8 cellular contexts compared by ENCODE assay signal in the genomic region with DNA sequence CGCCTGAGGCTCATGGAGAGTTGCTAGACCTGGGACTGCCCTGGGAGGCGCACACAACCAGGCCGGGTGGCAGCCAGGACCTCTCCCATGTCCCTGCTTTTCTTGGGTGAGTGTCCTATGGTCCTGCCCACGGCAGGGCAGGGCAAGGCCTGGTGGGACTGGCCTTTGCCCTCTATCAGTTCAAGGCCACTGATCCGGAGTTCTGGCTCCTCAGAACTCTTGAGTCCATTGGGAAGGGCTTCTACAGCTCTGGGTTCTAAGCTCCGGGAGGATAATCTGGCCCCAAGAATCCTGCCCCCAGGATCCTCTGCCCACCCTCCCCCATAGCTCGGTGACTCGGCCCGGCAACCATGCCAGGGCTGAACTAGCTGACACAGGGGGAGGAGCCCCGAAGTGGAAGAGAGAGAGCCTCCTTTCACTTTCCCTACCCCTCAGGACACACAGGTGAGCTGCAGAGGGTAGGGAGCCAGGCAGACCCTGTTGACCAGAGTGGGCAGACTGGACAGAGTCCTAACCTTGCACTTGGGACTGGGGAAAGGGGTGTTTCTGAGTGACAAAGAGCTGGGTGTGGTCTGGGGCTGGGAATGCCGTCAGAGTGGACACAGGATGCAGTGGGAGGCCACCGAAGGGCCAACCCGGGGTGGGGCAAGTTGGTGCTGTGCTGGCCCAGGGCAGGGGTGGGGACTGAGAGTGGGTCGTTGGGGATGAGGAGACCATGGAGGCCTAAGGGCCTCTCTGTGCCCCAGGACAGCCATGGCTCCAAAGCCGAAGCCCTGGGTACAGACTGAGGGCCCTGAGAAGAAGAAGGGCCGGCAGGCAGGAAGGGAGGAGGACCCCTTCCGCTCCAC. TPM values are rescaled to one million over a fixed set of nuclear protein-coding genes. Genes with fewer than 3 reads are reported as not detected.
DNase-seq lines count a peak whose midpoint lies in the region; ATAC-seq and TF ChIP-seq lines count a peak whose summit lies in the region.

No MANE protein-coding gene starts in this region.

- H4K20me1 ChIP-seq in mammary epithelial cell (ENCODE audit: insufficient read depth, low read length), result no peaks in the 10 kb centered on the region

- peak overlapping the region; percentile 88 for H3K27ac Mint-ChIP-seq in T-helper 2 cell treated with Interferon-gamma antibody and Interleukin-4, amounts not matched to agents 5 μg/mL and 100 μg/mL, for 36 hours

- CTCF ChIA-PET in mammary epithelial cell (lab: Charles Lee; ENCODE audit: low non-redundant PET), result interaction anchor here (0.5 to 1.6 kb wide), 5 partner anchors 8 to 259 kb away, joined by 4 to 7 read pairs (median 7); partner anchors contain the start of gene ABHD14B

- H3K9me3 ChIP-seq in mammary epithelial cell (replicated peaks; ENCODE audit: insufficient read depth, low read length), result no peaks in the 10 kb centered on the region

- peak overlapping the region; percentile 62 for H3K9ac ChIP-seq in mammary epithelial cell (ENCODE audit: insufficient read depth, low read length)

- peak overlapping the region; percentile 85 for H2AFZ ChIP-seq in mammary epithelial cell (ENCODE audit: low read depth, low read length)

- TSS peak; percentile 75 for BruUV-seq in mammary epithelial cell (replicated peaks; lab: Mats Ljungman, UMichigan)

- H3K4me1 Mint-ChIP-seq in T-helper 2 cell treated with Interferon-gamma antibody and Interleukin-4, amounts not matched to agents 5 μg/mL and 100 μg/mL, for 36 hours (ENCODE audit: low read depth), result peaks cover 20% of the 10 kb centered on the region

- peak overlapping the region; percentile 89 for H3K4me2 ChIP-seq in mammary epithelial cell (ENCODE audit: insufficient read depth, low read depth, low read length)

- H3K4me3 Mint-ChIP-seq in T-helper 2 cell treated with Interferon-gamma antibody and Interleukin-4, amounts not matched to agents 5 μg/mL and 100 μg/mL, for 36 hours, result peak overlapping the region; percentile 93

- no peaks in the 10 kb centered on the region for H3K27me3 ChIP-seq in mammary epithelial cell (ENCODE audit: insufficient read depth, low read length)

- peaks cover 9% of the 10 kb centered on the region for H3K36me3 Mint-ChIP-seq in T-helper 2 cell treated with Interferon-gamma antibody and Interleukin-4, amounts not matched to agents 5 μg/mL and 100 μg/mL, for 36 hours (ENCODE audit: low read depth)

- peaks cover 36% of the 10 kb centered on the region for H3K79me2 ChIP-seq in mammary epithelial cell (ENCODE audit: insufficient read depth, low read length)

- in situ Hi-C loops in mammary epithelial cell (cut with MboI; ENCODE audit: low sequenced_read_pairs in 2 of 2), result loop anchor here in 1 of 2 donors (5.0 kb wide), 1 partner anchor 104 kb away; no protein-coding TSS in a partner anchor

- H3K27ac ChIP-seq in mammary epithelial cell (ENCODE audit: insufficient read depth, low read depth, low read length), result peak overlapping the region; percentile 38

- H3K4me3 ChIP-seq in GM08714 (ENCODE audit: low read length) (peak overlapping the region; percentile 65; the same call in 1 of the 2 replicates), mammary epithelial cell (replicated peaks in 1 of 3; ENCODE audit: insufficient read depth in 1 of 3, low read depth in 2 of 3, low read length in 3 of 3) (peak overlapping the region; percentile 1 to 35 (median 29))

- WGBS in mammary epithelial cell (ENCODE audit: low coverage, missing lambda C conversion rate), result 11% methylated on average over 7 of the region's 17 CpGs

- H3K9me3 Mint-ChIP-seq in T-helper 2 cell treated with Interferon-gamma antibody and Interleukin-4, amounts not matched to agents 5 μg/mL and 100 μg/mL, for 36 hours, result no peaks in the 10 kb centered on the region

- dilution Hi-C loops in mammary epithelial cell (cut with HindIII; ENCODE audit: low sequenced_read_pairs), result no loop called here

- intact Hi-C loops in mammary epithelial cell (cut with micrococcal nuclease), result loop anchor here (1.0 to 5.0 kb wide), 7 partner anchors 31 to 274 kb away; partner anchors contain the start of genes ABHD14B and RPL29
- intact Hi-C loops in left colon (cut with DNase I, micrococcal nuclease), result no loop called here

- H3K36me3 ChIP-seq in mammary epithelial cell (ENCODE audit: insufficient read depth, low read length), result peaks cover 7% of the 10 kb centered on the region

- ATAC-seq in HG03103 (IDR thresholded peaks at IDR 0.05; ENCODE audit: low read depth, unreplicated experiment) (peak; percentile 24), left colon (peak; percentile 58)

- H3K4me1 ChIP-seq in mammary epithelial cell (ENCODE audit: insufficient read depth, low read length), result peaks cover 21% of the 10 kb centered on the region

- TF ChIP-seq CTCF in mammary epithelial cell (conservative IDR thresholded peaks at IDR 0.05 in 1 of 2, IDR thresholded peaks at IDR 0.05 in 1 of 2; ENCODE audit: extremely low read depth in 1 of 2, insufficient read depth in 1 of 2, low read depth in 1 of 2, low read length in 2 of 2), result no peak

- peak; percentile 44 for DNase-seq in T-helper 2 cell treated with Interferon-gamma antibody and Interleukin-4, amounts not matched to agents 5 μg/mL and 100 μg/mL, for 36 hours (ENCODE audit: low spot score)
- DNase-seq in mammary epithelial cell (peak; percentile 48), left colon (peak; percentile 71 to 80), NCI-H524 treated with DMSO at 0.1 percent for 48 hours (lab: John Stamatoyannopoulos, UW) (no peak), globus pallidus (ENCODE audit: low spot score) (no peak)
- DNase-seq in stimulated activated CD4-positive, alpha-beta T cell treated with anti-CD3 and anti-CD28 coated beads, TNF-alpha, amount 100 ng/mL, for 4 hours (ENCODE audit: low read depth in 3 of 3), result peak; percentile 27 to 45 (median 44)

- H3K27me3 Mint-ChIP-seq in T-helper 2 cell treated with Interferon-gamma antibody and Interleukin-4, amounts not matched to agents 5 μg/mL and 100 μg/mL, for 36 hours (ENCODE audit: low read depth), result no peaks in the 10 kb centered on the region

RNA-seq across cellular contexts. Expression of gene PARP3, which starts 0.7 kb away (rescaled TPM):
- 10 to 100 TPM; 16.1 to 19.7 TPM for total RNA-seq in mammary epithelial cell
- polyA plus RNA-seq in mammary epithelial cell, result 8.7 TPM
- polyA minus RNA-seq in mammary epithelial cell, result 5.4 TPM
- total RNA-seq in left colon, result 10 to 100 TPM; 23.6 to 25.5 TPM

RNA-seq across cellular contexts. Expression of gene RRP9, which starts 1.1 kb away (rescaled TPM):
- total RNA-seq in mammary epithelial cell (10 to 100 TPM; 22.3 to 44.5 TPM), left colon (10 to 100 TPM; 11.0 to 16.1 TPM)
- 42.5 TPM for polyA plus RNA-seq in mammary epithelial cell
- polyA minus RNA-seq in mammary epithelial cell, result 39.6 TPM

RNA-seq across cellular contexts. Expression of gene GPR62, which starts 12.4 kb away (rescaled TPM):
- total RNA-seq in mammary epithelial cell, result under 1 TPM in 1 of 2 donors, not detected in 1; 0.14 TPM
- polyA plus RNA-seq in mammary epithelial cell, result not detected
- polyA minus RNA-seq in mammary epithelial cell, result not detected
- total RNA-seq in left colon, result not detected

RNA-seq across cellular contexts. Expression of gene PCBP4, which starts 24.4 kb away (rescaled TPM):
- total RNA-seq in mammary epithelial cell (10 to 100 TPM; 51.0 to 61.1 TPM), left colon (10 to 100 TPM; 23.3 to 27.4 TPM)
- polyA plus RNA-seq in mammary epithelial cell, result 65.6 TPM
- 52.8 TPM for polyA minus RNA-seq in mammary epithelial cell

RNA-seq across cellular contexts. Expression of gene ABHD14B, which starts 31.0 kb away (rescaled TPM):
- total RNA-seq in mammary epithelial cell (10 to 100 TPM; 20.5 to 24.9 TPM), left colon (10 to 100 TPM; 81.5 to 96.7 TPM)
- 34.8 TPM for polyA plus RNA-seq in mammary epithelial cell
- 29.5 TPM for polyA minus RNA-seq in mammary epithelial cell

Comparison
In these comparisons a context has a peak if more than half of its experiments do, and no peak if none do; other contexts are left out.
1. DNase-seq: peak in T-helper 2 cell treated with Interferon-gamma antibody and Interleukin-4, amounts not matched to agents 5 μg/mL and 100 μg/mL, for 36 hours (single experiment), mammary epithelial cell (single experiment), left colon (2 of 2) and stimulated activated CD4-positive, alpha-beta T cell treated with anti-CD3 and anti-CD28 coated beads, TNF-alpha, amount 100 ng/mL, for 4 hours (3 of 3); none in NCI-H524 treated with DMSO at 0.1 percent for 48 hours (single experiment) and globus pallidus (single experiment).